Comparison of ENCODE assay signal across 20 cellular contexts in genomic region chr6:32096087-32096393, GRCh38. TPM values are rescaled to one million over a fixed set of nuclear protein-coding genes. Genes with fewer than 3 reads are reported as not detected.
DNase-seq lines count a peak whose midpoint lies in the region; ATAC-seq, FAIRE-seq and TF ChIP-seq lines count a peak whose summit lies in the region.
"Had no signal": no experiment of that assay in that cellular context is flagged by ENCODE, and none has a peak within 500 bp of the region (broad histone marks: within the 10 kb centered on the region; RNA-seq: fewer than 3 reads in every experiment).

No MANE protein-coding gene starts in this region.

- no peak overlapping the region for H3K27ac Mint-ChIP-seq in stimulated activated naive B cell treated with anti-CD40 and anti-IgM and Interleukin-4, amounts not matched to agents 10 μg/mL and 1 μg/mL and 100 μg/mL, for 72 hours
- H3K27ac Mint-ChIP-seq: activated T-helper 17 cell treated with anti-CD3 and anti-CD28 coated beads, Interleukin-2, amount 50 U/mL, for 72 hours; immature natural killer cell; nephron progenitor cell had no signal

- H3F3A ChIP-seq in SK-N-SH (replicated peaks; ENCODE audit: insufficient read depth), result no peaks in the 10 kb centered on the region

- TF ChIP-seq CTCF in SK-N-SH (IDR thresholded peaks at IDR 0.05), result no peak

- no peaks in the 10 kb centered on the region for H3K9me3 ChIP-seq in SK-N-SH
- H3K9me3 ChIP-seq: BLaER1 treated with 17β-estradiol and CSF1 and Interleukin-3, amounts not matched to agents 10 nM and 100 nM; right atrium auricular region had no signal

- DNase-seq in NCI-H1417 (lab: John Stamatoyannopoulos, UW) (peak in 2 of 3 experiments; percentile 42 to 57), NCI-H1417 treated with DMSO at 0.1 percent for 48 hours (lab: John Stamatoyannopoulos, UW) (no peak), SK-N-SH (peak; percentile 59), left lobe of liver (ENCODE audit: low spot score) (no peak), SW480 (ENCODE audit: low spot score) (no peak), RCC 7860 (ENCODE audit: low spot score) (no peak)
- no peak for DNase-seq in stimulated activated naive B cell treated with anti-CD40 and anti-IgM and Interleukin-4, amounts not matched to agents 10 μg/mL and 1 μg/mL and 100 μg/mL, for 72 hours
- DNase-seq: aorta, DMS153, immature natural killer cell, nephron progenitor cell had no signal

- peaks cover 72% of the 10 kb centered on the region for H3K27me3 ChIP-seq in SK-N-SH (ENCODE audit: insufficient read depth)
- H3K27me3 ChIP-seq: right atrium auricular region had no signal

- H3K4me1 ChIP-seq in SK-N-SH (ENCODE audit: control insufficient read depth in 1 of 2, insufficient read depth in 2 of 2, low read depth in 1 of 2, low read length in 1 of 2), result peaks cover 0 to 9% of the 10 kb centered on the region in 2 experiments; a peak in 1 of 4 replicates

- H4K20me1 ChIP-seq in SK-N-SH (ENCODE audit: insufficient read depth), result no peaks in the 10 kb centered on the region

- TF ChIP-seq RAD21 in SK-N-SH (IDR thresholded peaks at IDR 0.05; ENCODE audit: low read length), result no peak

- peak overlapping the region; percentile 60; the same call in 1 of the 2 replicates for H3K4me2 ChIP-seq in SK-N-SH
- H3K4me2 ChIP-seq: BLaER1 treated with 17β-estradiol and CSF1 and Interleukin-3, amounts not matched to agents 10 nM and 100 nM had no signal

- WGBS in SK-N-SH (ENCODE audit: low lambda C conversion rate), result 12% methylated on average over 10 of the region's 36 CpGs

- H3K9me2 ChIP-seq in SK-N-SH, result no peaks in the 10 kb centered on the region

- H3K79me2 ChIP-seq in SK-N-SH (ENCODE audit: insufficient read depth), result no peaks in the 10 kb centered on the region

- CTCF ChIA-PET in SK-N-SH (lab: Yijun Ruan, JAX), result interaction anchor here (1.1 to 1.7 kb wide), 5 partner anchors 11 to 47 kb away, joined by 3 to 12 read pairs (median 6); no protein-coding TSS in a partner anchor

- no peak for FAIRE-seq in RCC 7860 (lab: Jason Lieb, UNC)
- FAIRE-seq: colon, endothelial cell of umbilical vein had no signal

- H3K36me3 ChIP-seq in SK-N-SH (replicated peaks in 1 of 2; ENCODE audit: control insufficient read depth in 1 of 2, insufficient read depth in 2 of 2, low read length in 1 of 2), result no peaks in the 10 kb centered on the region
- H3K36me3 ChIP-seq: BLaER1 treated with 17β-estradiol and CSF1 and Interleukin-3, amounts not matched to agents 10 nM and 100 nM had no signal

- TF ChIP-seq EP300 in SK-N-SH (IDR thresholded peaks at IDR 0.05; ENCODE audit: borderline replicate concordance in 1 of 2, low read depth in 1 of 2, low read length in 1 of 2), result no peak

- 0 out of 2 replicates have a peak overlapping the region, but pooled peaks have one; percentile 6 for H2AFZ ChIP-seq in SK-N-SH (ENCODE audit: low read depth)

- peaks cover 43 to 83% of the 10 kb centered on the region in 2 donors for H3K27me3 Mint-ChIP-seq in stimulated activated naive B cell treated with anti-CD40 and anti-IgM and Interleukin-4, amounts not matched to agents 10 μg/mL and 1 μg/mL and 100 μg/mL, for 72 hours

- H3K4me3 ChIP-seq in SK-N-SH (ENCODE audit: low read depth in 2 of 2, low read length in 1 of 2), result peak overlapping the region in 1 of 2 experiments; percentile 9; a peak in 2 of 4 replicates
- H3K4me3 ChIP-seq: BLaER1 treated with 17β-estradiol and CSF1 and Interleukin-3, amounts not matched to agents 10 nM and 100 nM had no signal

- POLR2A ChIA-PET in SK-N-SH (lab: Yijun Ruan, JAX), result interaction anchor here (2.2 kb wide), 1 partner anchor 15 kb away, joined by 5 read pairs; no protein-coding TSS in a partner anchor

- H3K9ac ChIP-seq in SK-N-SH, result no peak overlapping the region
- H3K9ac ChIP-seq: BLaER1 treated with 17β-estradiol and CSF1 and Interleukin-3, amounts not matched to agents 10 nM and 100 nM had no signal

- H3K36me3 Mint-ChIP-seq in stimulated activated naive B cell treated with anti-CD40 and anti-IgM and Interleukin-4, amounts not matched to agents 10 μg/mL and 1 μg/mL and 100 μg/mL, for 72 hours, result no peaks in the 10 kb centered on the region
- H3K36me3 Mint-ChIP-seq: immature natural killer cell had no signal

- peaks cover 4 to 15% of the 10 kb centered on the region in 2 donors for H3K4me1 Mint-ChIP-seq in stimulated activated naive B cell treated with anti-CD40 and anti-IgM and Interleukin-4, amounts not matched to agents 10 μg/mL and 1 μg/mL and 100 μg/mL, for 72 hours
- H3K4me1 Mint-ChIP-seq: activated T-helper 17 cell treated with anti-CD3 and anti-CD28 coated beads, Interleukin-2, amount 50 U/mL, for 72 hours; immature natural killer cell had no signal

- H3K9me3 Mint-ChIP-seq in stimulated activated naive B cell treated with anti-CD40 and anti-IgM and Interleukin-4, amounts not matched to agents 10 μg/mL and 1 μg/mL and 100 μg/mL, for 72 hours, result no peaks in the 10 kb centered on the region
- H3K9me3 Mint-ChIP-seq: activated T-helper 17 cell treated with anti-CD3 and anti-CD28 coated beads, Interleukin-2, amount 50 U/mL, for 72 hours; immature natural killer cell; nephron progenitor cell had no signal

- H3K4me3 Mint-ChIP-seq in stimulated activated naive B cell treated with anti-CD40 and anti-IgM and Interleukin-4, amounts not matched to agents 10 μg/mL and 1 μg/mL and 100 μg/mL, for 72 hours, result no peak overlapping the region
- H3K4me3 Mint-ChIP-seq: activated T-helper 17 cell treated with anti-CD3 and anti-CD28 coated beads, Interleukin-2, amount 50 U/mL, for 72 hours; nephron progenitor cell had no signal

- ATAC-seq in left lobe of liver (peak; percentile 14), GM18520 (IDR thresholded peaks at IDR 0.05; ENCODE audit: unreplicated experiment) (no peak)
- ATAC-seq in stimulated activated naive B cell treated with anti-CD40 and anti-IgM and Interleukin-4, amounts not matched to agents 10 μg/mL and 1 μg/mL and 100 μg/mL, for 72 hours (replicated peaks), result peak; percentile 19 to 24

- H3K27ac ChIP-seq in SK-N-SH (ENCODE audit: low read depth in 2 of 2, low read length in 1 of 2), result no peak overlapping the region
- H3K27ac ChIP-seq: 22Rv1; BLaER1 treated with 17β-estradiol and CSF1 and Interleukin-3, amounts not matched to agents 10 nM and 100 nM had no signal

TF ChIP-seq in SK-N-SH, 30 proteins besides CTCF, POLR2A, EP300 and RAD21:
- peak; percentile 21; the same call in 1 of the 2 replicates for TF ChIP-seq EZH2phosphoT487 (IDR thresholded peaks at IDR 0.05; ENCODE audit: borderline replicate concordance, low read depth)
- TF ChIP-seq FOXJ3 (CRISPR knock-in tag; IDR thresholded peaks at IDR 0.05), result no peak
- TF ChIP-seq TEAD4 (IDR thresholded peaks at IDR 0.05; ENCODE audit: borderline replicate concordance, insufficient read depth), result no peak
- TF ChIP-seq RCOR1 (IDR thresholded peaks at IDR 0.05; ENCODE audit: low read length), result no peak

RNA-seq across cellular contexts. Expression of gene TNXB, which starts 13.1 kb away (rescaled TPM):
- polyA plus RNA-seq in SK-N-SH (2012; rRNA removed), result 0.48 and 0.55 TPM in 2 replicates
- 0.07 and 0.13 TPM in 2 replicates for polyA plus RNA-seq in SK-N-SH (2012; cell fraction: cytosol; rRNA removed)
- 1.5 and 1.7 TPM in 2 replicates for polyA plus RNA-seq in SK-N-SH (2012; cell fraction: nucleus; rRNA removed)
- 13.7 TPM for total RNA-seq in left lobe of liver
- polyA plus RNA-seq: immature natural killer cell had no signal

RNA-seq across cellular contexts. Expression of gene ATF6B, which starts 32.0 kb away (rescaled TPM):
- polyA plus RNA-seq in SK-N-SH (2012; rRNA removed), result 61.3 and 73.0 TPM in 2 replicates
- polyA plus RNA-seq in SK-N-SH (2012; cell fraction: cytosol; rRNA removed), result 24.6 and 34.3 TPM in 2 replicates
- 148 and 162 TPM in 2 replicates for polyA plus RNA-seq in SK-N-SH (2012; cell fraction: nucleus; rRNA removed)
- total RNA-seq in left lobe of liver, result 31.7 TPM

RNA-seq across cellular contexts. Expression of gene FKBPL, which starts 34.0 kb away (rescaled TPM):
- polyA plus RNA-seq in SK-N-SH (2012; rRNA removed), result 2.7 and 3.5 TPM in 2 replicates
- 2.4 and 2.6 TPM in 2 replicates for polyA plus RNA-seq in SK-N-SH (2012; cell fraction: cytosol; rRNA removed)
- polyA plus RNA-seq in SK-N-SH (2012; cell fraction: nucleus; rRNA removed), result 2.9 and 3.3 TPM in 2 replicates
- 2.2 TPM for total RNA-seq in left lobe of liver

RNA-seq across cellular contexts. Expression of gene PRRT1, which starts 55.7 kb away (rescaled TPM):
- polyA plus RNA-seq in SK-N-SH (2012; rRNA removed), result 1.2 and 1.5 TPM in 2 replicates
- 0.72 and 1.2 TPM in 2 replicates for polyA plus RNA-seq in SK-N-SH (2012; cell fraction: cytosol; rRNA removed)
- polyA plus RNA-seq in SK-N-SH (2012; cell fraction: nucleus; rRNA removed), result 9.8 and 14.4 TPM in 2 replicates
- 0.38 TPM for total RNA-seq in left lobe of liver
- polyA plus RNA-seq: immature natural killer cell had no signal

RNA-seq across cellular contexts. Expression of gene CYP21A2, which starts 57.8 kb away (rescaled TPM):
- polyA plus RNA-seq in SK-N-SH (2012; rRNA removed), result 0.03 TPM in 1 of 2 replicates, not detected in the other
- polyA plus RNA-seq in SK-N-SH (2012; cell fraction: cytosol; rRNA removed), result not detected in 2 replicates
- polyA plus RNA-seq in SK-N-SH (2012; cell fraction: nucleus; rRNA removed), result 0.15 and 0.18 TPM in 2 replicates
- 9.0 TPM for total RNA-seq in left lobe of liver
- total RNA-seq: HT1080, M059J had no signal

Comparison
In these comparisons a context has a peak if more than half of its experiments do, and no peak if none do; other contexts are left out.
1. DNase-seq: peak in NCI-H1417 (2 of 3) and SK-N-SH (single experiment); none in NCI-H1417 treated with DMSO at 0.1 percent for 48 hours (single experiment), left lobe of liver (single experiment), stimulated activated naive B cell treated with anti-CD40 and anti-IgM and Interleukin-4, amounts not matched to agents 10 μg/mL and 1 μg/mL and 100 μg/mL, for 72 hours (single experiment), SW480 (single experiment) and RCC 7860 (single experiment).